In genomic region chr15:77021803-77022381, GRCh38 we compare ENCODE assay signal across 8 cellular contexts. TPM values are rescaled to one million over a fixed set of nuclear protein-coding genes. Genes with fewer than 3 reads are reported as not detected.
DNase-seq lines count a peak whose midpoint lies in the region; ATAC-seq and TF ChIP-seq lines count a peak whose summit lies in the region.

No MANE protein-coding gene starts in this region.

- 29 to 57% methylated on average over 3 to 4 of the region's 7 CpGs for WGBS in esophagus squamous epithelium, 2 donors

- POLR2A ChIA-PET in CD4-positive, alpha-beta memory T cell (lab: Charles Lee; ENCODE audit: partially characterized antibody): interaction anchor here (0.9 to 17.8 kb wide), 8 partner anchors 9 to 117 kb away, joined by 3 to 472 read pairs (median 6); partner anchors contain the start of genes PSTPIP1 and SCAPER

- no peaks in the 10 kb centered on the region for H3K9me3 ChIP-seq in CD4-positive, alpha-beta memory T cell (ENCODE audit: control insufficient read depth in 1 of 2, low read length in 2 of 2)
- H3K9me3 ChIP-seq in Loucy (ENCODE audit: insufficient read depth, low read depth, low read length) (no peaks in the 10 kb centered on the region), mucosa of descending colon (no peaks in the 10 kb centered on the region), esophagus squamous epithelium (no peaks in the 10 kb centered on the region)

- no peaks in the 10 kb centered on the region for H3K9me2 ChIP-seq in Loucy (replicated peaks; ENCODE audit: low read depth, low read length)

- peak overlapping the region; percentile 70 for H3K27ac ChIP-seq in CD4-positive, alpha-beta memory T cell (ENCODE audit: low read depth, low read length)
- peak overlapping the region in 2 of 4 donors; percentile 31 to 33 for H3K27ac ChIP-seq in esophagus squamous epithelium

- peak overlapping the region; percentile 53 to 83 (median 63) for H3K4me3 Mint-ChIP-seq in CD4-positive, alpha-beta memory T cell

- no peaks in the 10 kb centered on the region for H3K79me2 ChIP-seq in Loucy (ENCODE audit: insufficient read depth, low read length)

- no peak overlapping the region for H3K9ac ChIP-seq in Loucy (ENCODE audit: low read depth, low read length, poor library complexity, severe bottlenecking)

- no peak for TF ChIP-seq CTCF in Loucy (conservative IDR thresholded peaks at IDR 0.05; ENCODE audit: low read length)
- no peak for TF ChIP-seq CTCF in mucosa of descending colon (IDR thresholded peaks at IDR 0.05)
- no peak for TF ChIP-seq CTCF in esophagus squamous epithelium (IDR thresholded peaks at IDR 0.05)

- CTCF ChIA-PET in CD4-positive, alpha-beta memory T cell (lab: Charles Lee; ENCODE audit: partially characterized antibody): interaction anchor here (1.0 to 4.9 kb wide), 7 partner anchors 9 to 116 kb away, joined by 3 to 69 read pairs (median 5); partner anchors contain the start of gene PSTPIP1

- TF ChIP-seq POLR2A in esophagus squamous epithelium (IDR thresholded peaks at IDR 0.05): no peak

- no peak overlapping the region for H2AFZ ChIP-seq in Loucy (ENCODE audit: low read length)

- H3K4me2 ChIP-seq in Loucy (ENCODE audit: low read depth, low read length, poor library complexity, severe bottlenecking): peak overlapping the region; percentile 34

- H3K9me3 Mint-ChIP-seq in CD4-positive, alpha-beta memory T cell: no peaks in the 10 kb centered on the region

- peaks cover 74% of the 10 kb centered on the region for H3K4me1 ChIP-seq in CD4-positive, alpha-beta memory T cell (ENCODE audit: insufficient read depth, low read length)
- H3K4me1 ChIP-seq in Loucy (ENCODE audit: insufficient read depth, low read length, poor library complexity, severe bottlenecking): peaks cover 16% of the 10 kb centered on the region
- H3K4me1 ChIP-seq in mucosa of descending colon (ENCODE audit: low read depth): peaks cover 4% of the 10 kb centered on the region
- H3K4me1 ChIP-seq in esophagus squamous epithelium: peaks cover 0 to 7% (median 0%) of the 10 kb centered on the region in 3 donors

- peaks cover 12 to 57% of the 10 kb centered on the region in 2 donors for H3K36me3 Mint-ChIP-seq in CD4-positive, alpha-beta memory T cell

- H3K27me3 Mint-ChIP-seq in CD4-positive, alpha-beta memory T cell: no peaks in the 10 kb centered on the region

- peak; percentile 59 to 80 (median 75) for DNase-seq in CD4-positive, alpha-beta memory T cell
- DNase-seq in activated gamma-delta T cell treated with Interleukin-2 at 50 U/mL for 16 hours (peak; percentile 47), mucosa of descending colon (peak in 2 of 3 donors; percentile 39 to 64), NCI-H1092 (lab: John Stamatoyannopoulos, UW) (no peak), esophagus squamous epithelium (lab: John Stamatoyannopoulos, UW) (no peak), cortex of kidney (lab: John Stamatoyannopoulos, UW) (no peak)

- peaks cover 72% of the 10 kb centered on the region for H3K36me3 ChIP-seq in CD4-positive, alpha-beta memory T cell (ENCODE audit: insufficient read depth, low read length)
- H3K36me3 ChIP-seq in Loucy (ENCODE audit: insufficient read depth, low read length) (no peaks in the 10 kb centered on the region; the same call in 1 of the 2 replicates), mucosa of descending colon (ENCODE audit: low read depth) (no peaks in the 10 kb centered on the region), esophagus squamous epithelium (no peaks in the 10 kb centered on the region)

- H4K20me1 ChIP-seq in Loucy (ENCODE audit: insufficient read depth, low read length, poor library complexity, severe bottlenecking): no peaks in the 10 kb centered on the region

- intact Hi-C loops in CD4-positive, alpha-beta memory T cell (cut with micrococcal nuclease): loop anchor here (1.0 to 5.0 kb wide), 4 partner anchors 9 to 120 kb away; partner anchors contain the start of genes PSTPIP1 and RCN2
- intact Hi-C loops in mucosa of descending colon (cut with DNase I, micrococcal nuclease) (loop anchor here in 1 of 2 donors (10.0 kb wide), 1 partner anchor 523 kb away; no protein-coding TSS in a partner anchor), esophagus squamous epithelium (cut with DNase I) (loop anchor here (5.0 kb wide), 1 partner anchor 520 kb away; no protein-coding TSS in a partner anchor)

- no peaks in the 10 kb centered on the region for H3K27me3 ChIP-seq in CD4-positive, alpha-beta memory T cell (ENCODE audit: insufficient read depth, low read length)
- H3K27me3 ChIP-seq in Loucy (ENCODE audit: insufficient read depth, low read length, poor library complexity, severe bottlenecking) (no peaks in the 10 kb centered on the region), esophagus squamous epithelium (no peaks in the 10 kb centered on the region)

- peaks cover 30 to 75% (median 55%) of the 10 kb centered on the region in 4 donors for H3K4me1 Mint-ChIP-seq in CD4-positive, alpha-beta memory T cell

- peak; percentile 17 for ATAC-seq in mucosa of descending colon
- ATAC-seq in HG03460 (IDR thresholded peaks at IDR 0.05; ENCODE audit: unreplicated experiment): no peak

- H3K4me3 ChIP-seq in CD4-positive, alpha-beta memory T cell (ENCODE audit: low read length in 2 of 2): peak overlapping the region in 1 of 2 donors; percentile 8
- H3K4me3 ChIP-seq in Loucy (ENCODE audit: low read length, poor library complexity, severe bottlenecking) (peak overlapping the region; percentile 35), mucosa of descending colon (no peak overlapping the region), esophagus squamous epithelium (no peak overlapping the region)

- peak overlapping the region; percentile 97 to 100 (median 98) for H3K27ac Mint-ChIP-seq in CD4-positive, alpha-beta memory T cell

- H3F3A ChIP-seq in Loucy (ENCODE audit: low read depth): no peaks in the 10 kb centered on the region

RNA-seq across cellular contexts. Expression of gene PSTPIP1, which starts 27.0 kb away (rescaled TPM):
- total RNA-seq in CD4-positive, alpha-beta memory T cell: 100 to 1,000 TPM; 225 to 233 TPM
- polyA plus RNA-seq in CD4-positive, alpha-beta memory T cell: 10 to 100 TPM; 62.4 to 63.3 TPM
- total RNA-seq in mucosa of descending colon: 1 to 10 TPM; 4.4 to 8.2 (median 6.3) TPM
- total RNA-seq in esophagus squamous epithelium: 1 to 10 TPM in 3 of 4 donors, under 1 TPM in 1; 0.57 to 9.9 (median 5.3) TPM

RNA-seq across cellular contexts. Expression of gene TSPAN3, which starts 49.0 kb away (rescaled TPM):
- 10 to 100 TPM; 13.3 to 14.3 TPM for total RNA-seq in CD4-positive, alpha-beta memory T cell
- 10 to 100 TPM; 35.7 to 35.9 TPM for polyA plus RNA-seq in CD4-positive, alpha-beta memory T cell
- 100 to 1,000 TPM; 419 to 945 (median 666) TPM for total RNA-seq in mucosa of descending colon
- 100 to 1,000 TPM in 1 of 4 donors, 10 to 100 TPM in 3; 77.3 to 114 (median 87.0) TPM for total RNA-seq in esophagus squamous epithelium

Comparison
In these comparisons a context has a peak if more than half of its experiments do, and no peak if none do; other contexts are left out.
1. DNase-seq: peak in CD4-positive, alpha-beta memory T cell (5 of 5), activated gamma-delta T cell treated with Interleukin-2 at 50 U/mL for 16 hours (single experiment) and mucosa of descending colon (2 of 3); none in NCI-H1092 (single experiment), esophagus squamous epithelium (single experiment) and cortex of kidney (single experiment).
2. RNA of gene PSTPIP1, which starts 27.0 kb away (total RNA-seq): 225 to 233 TPM in CD4-positive, alpha-beta memory T cell; 0.57 to 9.9 TPM in esophagus squamous epithelium and 4.4 to 8.2 TPM in mucosa of descending colon; every median in the first group is over 10 times any median in the second.
3. RNA of gene TSPAN3, which starts 49.0 kb away (total RNA-seq): 419 to 945 TPM in mucosa of descending colon and 77.3 to 114 TPM in esophagus squamous epithelium; 13.3 to 14.3 TPM in CD4-positive, alpha-beta memory T cell; every median in the first group is over 4 times any median in the second.